Comparison of ENCODE assay signal across 1 cellular context in the genomic region with DNA sequence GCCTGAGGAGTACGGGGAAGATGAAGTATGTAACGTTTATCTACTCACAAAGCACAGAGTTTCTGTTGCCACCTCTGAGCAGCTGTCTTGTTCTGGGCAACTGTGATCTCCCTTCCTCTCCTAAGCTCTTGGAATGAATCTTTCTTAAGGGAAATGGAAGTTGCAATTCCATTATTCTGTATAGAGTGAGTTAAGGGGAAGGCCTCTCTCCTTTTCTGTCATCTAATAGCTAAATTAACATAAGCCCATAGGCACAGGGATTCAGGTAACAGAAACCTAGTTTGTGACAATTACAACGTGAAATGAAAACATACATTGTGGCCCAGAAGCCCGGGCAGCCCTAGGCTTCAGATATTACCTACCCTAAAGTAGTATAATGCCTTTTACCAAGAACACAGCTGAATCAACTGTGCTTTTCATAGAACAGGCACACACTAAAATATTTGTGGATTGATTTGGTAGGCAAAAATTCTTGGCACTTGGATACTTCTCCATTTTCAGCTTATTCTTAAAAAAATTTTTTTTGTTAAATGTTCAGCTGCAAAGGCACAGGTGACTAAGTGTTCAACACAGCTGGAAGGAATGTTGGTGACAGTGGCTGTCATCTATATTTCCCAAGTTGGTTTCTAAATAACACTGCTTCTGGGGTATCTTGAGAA.
TF ChIP-seq lines count a peak whose summit lies in the region.

No MANE protein-coding gene starts in this region.

TF ChIP-seq in HepG2, 621 proteins besides CTCF, POLR2A, EP300 and RAD21:
- TF ChIP-seq MED13 (CRISPR knock-in tag; IDR thresholded peaks at IDR 0.05) (no peak), ZNF547 (CRISPR knock-in tag; IDR thresholded peaks at IDR 0.05) (no peak), TAF15 (IDR thresholded peaks at IDR 0.05; ENCODE audit: low read depth, low read length, poor library complexity, severe bottlenecking) (no peak), NFIB (CRISPR knock-in tag; IDR thresholded peaks at IDR 0.05; ENCODE audit: borderline replicate concordance) (no peak), FOXK1 (CRISPR knock-in tag; IDR thresholded peaks at IDR 0.05; ENCODE audit: borderline replicate concordance, low read depth) (no peak), FOXM1 (CRISPR knock-in tag; IDR thresholded peaks at IDR 0.05) (no peak), XBP1 (CRISPR knock-in tag; IDR thresholded peaks at IDR 0.05) (no peak), SIX4 (CRISPR knock-in tag; IDR thresholded peaks at IDR 0.05) (no peak)
- TF ChIP-seq, protein P1, sequence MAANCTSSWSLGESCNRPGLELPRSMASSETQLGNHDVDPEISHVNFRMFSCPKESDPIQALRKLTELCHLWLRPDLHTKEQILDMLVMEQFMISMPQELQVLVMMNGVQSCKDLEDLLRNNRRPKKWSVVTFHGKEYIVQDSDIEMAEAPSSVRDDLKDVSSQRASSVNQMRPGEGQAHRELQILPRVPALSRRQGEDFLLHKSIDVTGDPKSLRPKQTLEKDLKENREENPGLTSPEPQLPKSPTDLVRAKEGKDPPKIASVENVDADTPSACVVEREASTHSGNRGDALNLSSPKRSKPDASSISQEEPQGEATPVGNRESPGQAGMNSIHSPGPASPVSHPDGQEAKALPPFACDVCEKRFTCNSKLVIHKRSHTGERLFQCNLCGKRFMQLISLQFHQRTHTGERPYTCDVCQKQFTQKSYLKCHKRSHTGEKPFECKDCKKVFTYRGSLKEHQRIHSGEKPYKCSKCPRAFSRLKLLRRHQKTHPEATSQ (CRISPR knock-in tag; IDR thresholded peaks at IDR 0.05; ENCODE audit: borderline replicate concordance) = no peak
- TF ChIP-seq, protein P2, sequence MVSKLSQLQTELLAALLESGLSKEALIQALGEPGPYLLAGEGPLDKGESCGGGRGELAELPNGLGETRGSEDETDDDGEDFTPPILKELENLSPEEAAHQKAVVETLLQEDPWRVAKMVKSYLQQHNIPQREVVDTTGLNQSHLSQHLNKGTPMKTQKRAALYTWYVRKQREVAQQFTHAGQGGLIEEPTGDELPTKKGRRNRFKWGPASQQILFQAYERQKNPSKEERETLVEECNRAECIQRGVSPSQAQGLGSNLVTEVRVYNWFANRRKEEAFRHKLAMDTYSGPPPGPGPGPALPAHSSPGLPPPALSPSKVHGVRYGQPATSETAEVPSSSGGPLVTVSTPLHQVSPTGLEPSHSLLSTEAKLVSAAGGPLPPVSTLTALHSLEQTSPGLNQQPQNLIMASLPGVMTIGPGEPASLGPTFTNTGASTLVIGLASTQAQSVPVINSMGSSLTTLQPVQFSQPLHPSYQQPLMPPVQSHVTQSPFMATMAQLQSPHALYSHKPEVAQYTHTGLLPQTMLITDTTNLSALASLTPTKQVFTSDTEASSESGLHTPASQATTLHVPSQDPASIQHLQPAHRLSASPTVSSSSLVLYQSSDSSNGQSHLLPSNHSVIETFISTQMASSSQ (IDR thresholded peaks at IDR 0.05; ENCODE audit: low read depth) = no peak
- TF ChIP-seq, protein P2 (CRISPR knock-in tag; IDR thresholded peaks at IDR 0.05; ENCODE audit: borderline replicate concordance) = no peak
- TF ChIP-seq, protein P3, sequence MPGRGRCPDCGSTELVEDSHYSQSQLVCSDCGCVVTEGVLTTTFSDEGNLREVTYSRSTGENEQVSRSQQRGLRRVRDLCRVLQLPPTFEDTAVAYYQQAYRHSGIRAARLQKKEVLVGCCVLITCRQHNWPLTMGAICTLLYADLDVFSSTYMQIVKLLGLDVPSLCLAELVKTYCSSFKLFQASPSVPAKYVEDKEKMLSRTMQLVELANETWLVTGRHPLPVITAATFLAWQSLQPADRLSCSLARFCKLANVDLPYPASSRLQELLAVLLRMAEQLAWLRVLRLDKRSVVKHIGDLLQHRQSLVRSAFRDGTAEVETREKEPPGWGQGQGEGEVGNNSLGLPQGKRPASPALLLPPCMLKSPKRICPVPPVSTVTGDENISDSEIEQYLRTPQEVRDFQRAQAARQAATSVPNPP (CRISPR knock-in tag; IDR thresholded peaks at IDR 0.05) = no peak
TF ChIP-seq in HepG2: peak in this region for 0.
